Comparison of ENCODE assay signal across 12 cellular contexts in the genomic region with DNA sequence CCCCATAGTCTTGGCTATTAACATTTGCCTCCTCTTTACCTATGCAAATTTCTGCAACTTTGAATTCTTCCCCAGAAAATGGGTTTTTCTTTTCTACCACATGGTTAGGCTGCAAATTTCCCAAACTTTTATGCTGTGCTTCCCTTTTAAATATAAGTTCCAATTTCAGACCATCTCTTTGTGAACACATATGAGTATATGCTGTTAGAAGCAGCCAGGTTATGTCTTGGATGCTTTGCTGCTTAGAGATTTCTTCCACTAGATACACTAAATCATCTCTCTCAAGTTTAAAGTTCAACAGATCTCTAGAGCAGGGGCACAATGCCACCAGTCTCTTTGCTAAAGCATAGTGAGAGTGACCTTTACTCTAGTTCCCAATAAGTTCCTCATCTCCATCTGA. TPM values are rescaled to one million over a fixed set of nuclear protein-coding genes. Genes with fewer than 3 reads are reported as not detected.
"Had no signal": no experiment of that assay in that cellular context is flagged by ENCODE, and none has a peak within 500 bp of the region (broad histone marks: within the 10 kb centered on the region; RNA-seq: fewer than 3 reads in every experiment).

No MANE protein-coding gene starts in this region.

RNA-seq across cellular contexts. Expression of a gene that starts 10.2 kb away (rescaled TPM):
- total RNA-seq: subcutaneous adipose tissue, suprapubic skin, temporal lobe, thoracic aorta, transverse colon, upper lobe of right lung, ureter had no signal

RNA-seq across cellular contexts. Expression of a gene that starts 16.8 kb away (rescaled TPM):
- total RNA-seq: stomach, subcutaneous adipose tissue, suprapubic skin, thoracic aorta, thyroid gland, upper lobe of left lung, upper lobe of right lung, ureter, uterus, vagina had no signal
- polyA plus RNA-seq: stomach had no signal
